In the genomic region with DNA sequence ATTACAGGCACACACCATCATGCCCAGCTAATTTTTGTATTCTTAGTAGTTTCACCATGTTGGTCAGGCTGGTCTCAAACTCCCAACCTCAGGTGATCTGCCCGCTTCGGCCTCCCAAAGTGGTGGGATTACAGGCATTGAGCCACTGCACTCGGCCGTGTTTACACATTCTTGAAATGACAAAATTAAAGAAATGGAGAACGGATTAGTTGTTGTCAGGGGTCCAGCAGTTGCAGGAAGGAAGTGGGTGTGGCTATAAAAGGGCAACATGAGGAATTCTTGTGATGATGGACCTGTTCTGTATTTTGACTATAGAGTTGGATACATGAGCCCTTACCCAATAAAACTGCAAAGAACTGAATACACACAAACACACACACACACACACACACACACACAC, we compare ENCODE assay signal across 10 cellular contexts. TPM values are rescaled to one million over a fixed set of nuclear protein-coding genes. Genes with fewer than 3 reads are reported as not detected.
DNase-seq lines count a peak whose midpoint lies in the region; ATAC-seq and TF ChIP-seq lines count a peak whose summit lies in the region.
"Had no signal": no experiment of that assay in that cellular context is flagged by ENCODE, and none has a peak within 500 bp of the region (broad histone marks: within the 10 kb centered on the region; RNA-seq: fewer than 3 reads in every experiment).

No MANE protein-coding gene starts in this region.

- H3K36me3 Mint-ChIP-seq in CD8-positive, alpha-beta T cell = peaks cover 59% of the 10 kb centered on the region
- H3K36me3 Mint-ChIP-seq in neural progenitor cell = peaks cover 17% of the 10 kb centered on the region

- no peak overlapping the region for H3K56ac ChIP-seq in IMR-90 (ENCODE audit: extremely low read depth, insufficient read depth, low read length)

- peaks cover 11% of the 10 kb centered on the region for H3K36me3 ChIP-seq in CD8-positive, alpha-beta T cell (ENCODE audit: insufficient read depth, low read length)
- H3K36me3 ChIP-seq in IMR-90 (ENCODE audit: control insufficient read depth, insufficient read depth, low read length) = peaks cover 2% of the 10 kb centered on the region; the same call in 1 of the 2 replicates
- H3K36me3 ChIP-seq in neural progenitor cell = peaks cover 7% of the 10 kb centered on the region

- H2BK120ac ChIP-seq in IMR-90 (ENCODE audit: low read depth, low read length) = no peak overlapping the region

- H3K4me3 Mint-ChIP-seq in CD8-positive, alpha-beta T cell = peak overlapping the region; percentile 32
- H3K4me3 Mint-ChIP-seq in neural progenitor cell = no peak overlapping the region

- H2BK20ac ChIP-seq in IMR-90 (ENCODE audit: low read depth, low read length) = no peak overlapping the region

- no peaks in the 10 kb centered on the region for H3K9me3 Mint-ChIP-seq in CD8-positive, alpha-beta T cell
- H3K9me3 Mint-ChIP-seq in neural progenitor cell = no peaks in the 10 kb centered on the region

- BruUV-seq in IMR-90 (replicated peaks; lab: Mats Ljungman, UMichigan) = no TSS peak

- peak overlapping the region; percentile 33; the same call in 1 of the 2 replicates for H3K4ac ChIP-seq in IMR-90 (ENCODE audit: low read depth, low read length)

- H4K5ac ChIP-seq in IMR-90 (ENCODE audit: low read depth, low read length) = no peak overlapping the region

- CTCF ChIA-PET in CD8-positive, alpha-beta T cell (lab: Charles Lee) = no interaction called here
- CTCF ChIA-PET in IMR-90 (lab: Yijun Ruan, JAX) = no interaction called here

- H3K9me3 ChIP-seq in CD8-positive, alpha-beta T cell (ENCODE audit: low read length) = no peaks in the 10 kb centered on the region
- no peaks in the 10 kb centered on the region for H3K9me3 ChIP-seq in IMR-90 (ENCODE audit: control insufficient read depth, insufficient read depth, low read length)
- H3K9me3 ChIP-seq in neural progenitor cell (ENCODE audit: low read depth) = no peaks in the 10 kb centered on the region
- H3K9me3 ChIP-seq: mucosa of descending colon, right lobe of liver had no signal

- no peak overlapping the region; the same call in 1 of the 2 replicates for H3K4me2 ChIP-seq in IMR-90 (ENCODE audit: low read depth, low read length)
- H3K4me2 ChIP-seq in neural progenitor cell = no peak overlapping the region

- H3K79me1 ChIP-seq in IMR-90 (ENCODE audit: low read depth in 1 of 2, low read length in 2 of 2) = peaks cover 34 to 64% of the 10 kb centered on the region in 2 experiments

- no peak overlapping the region for H3K14ac ChIP-seq in IMR-90 (replicated peaks; ENCODE audit: low read depth, low read length)

- H4K91ac ChIP-seq in IMR-90 (ENCODE audit: insufficient read depth, low read depth, low read length) = no peak overlapping the region

- H2BK5ac ChIP-seq in IMR-90 (ENCODE audit: low read depth, low read length, poor library complexity, severe bottlenecking) = peak overlapping the region; percentile 78

- intact Hi-C loops in CD8-positive, alpha-beta T cell (cut with DNase I, micrococcal nuclease) = no loop called here
- intact Hi-C loops in IMR-90 (cut with micrococcal nuclease) = no loop called here

- no peak overlapping the region for H4K8ac ChIP-seq in IMR-90 (ENCODE audit: low read depth in 2 of 2, low read length in 2 of 2)

- H3K9me1 ChIP-seq in IMR-90 (ENCODE audit: insufficient read depth, low read length) = peaks cover 3% of the 10 kb centered on the region; the same call in 1 of the 2 replicates

- 20% methylated on average over 3 of the region's 5 CpGs; no CpG with 5 or more reads in 1 of the 2 experiments for WGBS in IMR-90 (ENCODE audit: extremely low coverage in 2 of 2, insufficient read length in 1 of 2), 2 experiments

- no peak for DNase-seq in CD8-positive, alpha-beta T cell
- no peak for DNase-seq in IMR-90
- peak; percentile 51 for DNase-seq in dermis blood vessel endothelial cell
- DNase-seq in neural progenitor cell (ENCODE audit: low spot score) = no peak
- no peak for DNase-seq in NCI-H748 (lab: John Stamatoyannopoulos, UW; ENCODE audit: unreplicated experiment)
- no peak for DNase-seq in KG1 (lab: John Stamatoyannopoulos, UW)
- DNase-seq: mucosa of descending colon, NCI-H2107, right lobe of liver had no signal

- no peak overlapping the region for H3K18ac ChIP-seq in IMR-90 (ENCODE audit: low read depth, low read length)

- H4K20me1 ChIP-seq in IMR-90 (ENCODE audit: insufficient read depth, low read length) = peaks cover 15% of the 10 kb centered on the region
- peaks cover 10% of the 10 kb centered on the region for H4K20me1 ChIP-seq in neural progenitor cell (ENCODE audit: low read depth)

- peaks cover 73% of the 10 kb centered on the region for H3K79me2 ChIP-seq in neural progenitor cell (ENCODE audit: low read depth)

- in situ Hi-C loops in IMR-90 (cut with MboI; ENCODE audit: low sequenced_read_pairs) = no loop called here

- peak overlapping the region; percentile 86 for H3K27ac Mint-ChIP-seq in CD8-positive, alpha-beta T cell
- H3K27ac Mint-ChIP-seq in neural progenitor cell = peak overlapping the region; percentile 24

- peaks cover 10% of the 10 kb centered on the region for H3K4me1 ChIP-seq in CD8-positive, alpha-beta T cell (ENCODE audit: insufficient read depth, low read length)
- H3K4me1 ChIP-seq in IMR-90 (ENCODE audit: control insufficient read depth, insufficient read depth, low read length) = peaks cover 14% of the 10 kb centered on the region
- H3K4me1 ChIP-seq in neural progenitor cell = no peaks in the 10 kb centered on the region

- peaks cover 49% of the 10 kb centered on the region for H3K4me1 Mint-ChIP-seq in CD8-positive, alpha-beta T cell (ENCODE audit: low read depth)
- peaks cover 4% of the 10 kb centered on the region for H3K4me1 Mint-ChIP-seq in neural progenitor cell

- no peaks in the 10 kb centered on the region for H3K27me3 Mint-ChIP-seq in CD8-positive, alpha-beta T cell (ENCODE audit: low read depth)
- no peaks in the 10 kb centered on the region for H3K27me3 Mint-ChIP-seq in neural progenitor cell (ENCODE audit: insufficient read depth, low read depth)

- no peak for TF ChIP-seq RAD21 in IMR-90 (IDR thresholded peaks at IDR 0.05; ENCODE audit: low read length)

- no peak overlapping the region for H3K27ac ChIP-seq in CD8-positive, alpha-beta T cell (ENCODE audit: low read depth, low read length)
- H3K27ac ChIP-seq in IMR-90 (ENCODE audit: insufficient read depth, low read length) (no peak overlapping the region), neural progenitor cell (no peak overlapping the region)
- H3K27ac ChIP-seq: right lobe of liver had no signal

- H3K9ac ChIP-seq in IMR-90 (ENCODE audit: low read depth, low read length) = no peak overlapping the region
- no peak overlapping the region for H3K9ac ChIP-seq in neural progenitor cell

- H3K27me3 ChIP-seq in CD8-positive, alpha-beta T cell (ENCODE audit: insufficient read depth, low read length) = no peaks in the 10 kb centered on the region
- H3K27me3 ChIP-seq in IMR-90 (ENCODE audit: control insufficient read depth, insufficient read depth, low read length) = no peaks in the 10 kb centered on the region
- H3K27me3 ChIP-seq in neural progenitor cell = no peaks in the 10 kb centered on the region
- H3K27me3 ChIP-seq: right lobe of liver had no signal

- peak overlapping the region; percentile 49; the same call in 1 of the 2 replicates for H3K23ac ChIP-seq in IMR-90 (ENCODE audit: low read depth, low read length)

- peak overlapping the region; percentile 83; the same call in 1 of the 2 replicates for H2AK5ac ChIP-seq in IMR-90 (ENCODE audit: low read depth, low read length)

- H2AK9ac ChIP-seq in IMR-90 (replicated peaks; ENCODE audit: low read depth, low read length, poor library complexity) = no peak overlapping the region

- dilution Hi-C loops in IMR-90 (cut with HindIII; ENCODE audit: low sequenced_read_pairs, unreplicated experiment) = no loop called here

- no peak overlapping the region for H2AFZ ChIP-seq in IMR-90 (replicated peaks; ENCODE audit: low read length, poor library complexity)
- no peak overlapping the region for H2AFZ ChIP-seq in neural progenitor cell (replicated peaks)

- no peak overlapping the region for H3K4me3 ChIP-seq in CD8-positive, alpha-beta T cell (ENCODE audit: low read depth, low read length)
- H3K4me3 ChIP-seq in IMR-90 (ENCODE audit: insufficient read depth, low read depth, low read length) (no peak overlapping the region), neural progenitor cell (no peak overlapping the region)
- H3K4me3 ChIP-seq: mucosa of descending colon, right lobe of liver had no signal

- no peak for TF ChIP-seq CTCF in CD8-positive, alpha-beta T cell (IDR thresholded peaks at IDR 0.05)
- TF ChIP-seq CTCF in IMR-90 (conservative IDR thresholded peaks at IDR 0.05; ENCODE audit: low read depth, low read length) (no peak), neural progenitor cell (IDR thresholded peaks at IDR 0.05) (no peak)

- H2BK15ac ChIP-seq in IMR-90 (ENCODE audit: low read depth, low read length) = no peak overlapping the region

- POLR2A ChIA-PET in CD8-positive, alpha-beta T cell (lab: Charles Lee) = no interaction called here
- POLR2A ChIA-PET in IMR-90 (lab: Charles Lee; ENCODE audit: unreplicated experiment) = no interaction called here

- peaks cover 10% of the 10 kb centered on the region for H3F3A ChIP-seq in neural progenitor cell (ENCODE audit: low read depth)

- TF ChIP-seq POLR2A in IMR-90 (IDR thresholded peaks at IDR 0.05; ENCODE audit: low read depth, low read length) (no peak), GM18505 (IDR thresholded peaks at IDR 0.05; ENCODE audit: borderline replicate concordance, extremely low read depth, insufficient read depth, insufficient read length) (no peak)

- no peak for ATAC-seq in CD8-positive, alpha-beta T cell
- ATAC-seq in IMR-90 (ENCODE audit: low read depth) = 0 out of 2 replicates have a peak, but pooled peaks have one; percentile 9
- no peak for ATAC-seq in GM18505 (IDR thresholded peaks at IDR 0.05; ENCODE audit: unreplicated experiment)
- ATAC-seq: mucosa of descending colon had no signal

RNA-seq across cellular contexts. Expression of a gene that starts 17.3 kb away (rescaled TPM):
- total RNA-seq in CD8-positive, alpha-beta T cell = 10 to 100 TPM; 37.8 to 38.3 TPM
- total RNA-seq in IMR-90 (2012; rRNA removed) (15.4 and 27.5 TPM in 2 replicates), dermis blood vessel endothelial cell (16.7 and 28.8 TPM in 2 replicates), neural progenitor cell (ENCODE audit: low replicate concordance) (41.7 and 61.7 TPM in 2 replicates)
- polyA plus RNA-seq in IMR-90 (2012; rRNA removed) = 12.9 and 14.5 TPM in 2 replicates
- 3.5 and 3.9 TPM in 2 replicates for polyA plus RNA-seq in IMR-90 (2012; cell fraction: cytosol; rRNA removed)
- 1.6 and 7.7 TPM in 2 replicates for polyA plus RNA-seq in IMR-90 (2012; cell fraction: nucleus; rRNA removed; ENCODE audit: low replicate concordance)

RNA-seq across cellular contexts. Expression of a gene that starts 28.0 kb away (rescaled TPM):
- 1 to 10 TPM; 6.2 to 6.9 TPM for total RNA-seq in CD8-positive, alpha-beta T cell
- total RNA-seq in IMR-90 (2012; rRNA removed) (49.7 and 59.7 TPM in 2 replicates), dermis blood vessel endothelial cell (19.9 and 20.4 TPM in 2 replicates), neural progenitor cell (ENCODE audit: low replicate concordance) (7.8 and 12.4 TPM in 2 replicates)
- polyA plus RNA-seq in IMR-90 (2012; rRNA removed) = 43.9 and 44.6 TPM in 2 replicates
- polyA plus RNA-seq in IMR-90 (2012; cell fraction: cytosol; rRNA removed) = 33.0 and 37.2 TPM in 2 replicates
- 23.4 and 31.8 TPM in 2 replicates for polyA plus RNA-seq in IMR-90 (2012; cell fraction: nucleus; rRNA removed; ENCODE audit: low replicate concordance)

RNA-seq across cellular contexts. Expression of a gene that starts 29.0 kb away (rescaled TPM):
- 1 to 10 TPM; 5.7 to 6.3 TPM for total RNA-seq in CD8-positive, alpha-beta T cell
- total RNA-seq in IMR-90 (2012; rRNA removed) (13.3 and 14.5 TPM in 2 replicates), dermis blood vessel endothelial cell (8.9 and 13.6 TPM in 2 replicates), neural progenitor cell (ENCODE audit: low replicate concordance) (24.1 and 30.2 TPM in 2 replicates)
- polyA plus RNA-seq in IMR-90 (2012; rRNA removed) = 2.5 and 3.6 TPM in 2 replicates
- 0.79 and 1.1 TPM in 2 replicates for polyA plus RNA-seq in IMR-90 (2012; cell fraction: cytosol; rRNA removed)
- 1.5 and 12.2 TPM in 2 replicates for polyA plus RNA-seq in IMR-90 (2012; cell fraction: nucleus; rRNA removed; ENCODE audit: low replicate concordance)
